In genomic region chr11:36885154-36885553, GRCh38 we compare ENCODE assay signal across 1 cellular context.
TF ChIP-seq lines count a peak whose summit lies in the region.

No MANE protein-coding gene starts in this region.

TF ChIP-seq in GM12878, 131 proteins besides CTCF, POLR2A, EP300 and RAD21 (continued from another document):
- TF ChIP-seq PKNOX1 (IDR thresholded peaks at IDR 0.05), result no peak
